Comparison of ENCODE assay signal across 26 cellular contexts in the genomic region with DNA sequence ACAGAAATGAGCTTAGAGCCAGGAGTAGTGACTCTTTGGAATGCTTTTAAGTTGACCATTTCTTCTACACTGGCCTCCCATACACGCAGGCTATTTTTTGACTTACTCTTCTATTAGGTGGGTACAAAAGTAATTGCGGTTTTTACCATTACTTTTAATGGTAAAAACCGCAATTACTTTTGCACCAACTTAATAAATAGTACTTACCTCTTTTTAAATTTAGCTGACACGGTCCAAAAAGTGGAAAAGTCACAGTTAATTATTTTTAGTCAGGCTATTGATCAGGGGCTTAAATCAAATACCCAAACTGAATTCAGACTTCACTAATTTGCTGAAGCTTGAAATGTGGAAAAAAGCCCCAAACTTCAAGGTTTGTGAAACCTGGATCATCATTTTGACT.
DNase-seq lines count a peak whose midpoint lies in the region; ATAC-seq, FAIRE-seq and TF ChIP-seq lines count a peak whose summit lies in the region.
"Had no signal": no experiment of that assay in that cellular context is flagged by ENCODE, and none has a peak within 500 bp of the region (broad histone marks: within the 10 kb centered on the region; RNA-seq: fewer than 3 reads in every experiment).

No MANE protein-coding gene starts in this region.

- SMC1A ChIA-PET in GM12878 (lab: Charles Lee; ENCODE audit: uncharacterized antibody, unreplicated experiment): no interaction called here

- TF ChIP-seq EP300 in HepG2 (IDR thresholded peaks at IDR 0.05; ENCODE audit: low read depth in 2 of 2, low read length in 2 of 2) (no peak), HepG2 (CRISPR knock-in tag; IDR thresholded peaks at IDR 0.05; ENCODE audit: borderline replicate concordance) (no peak), GM12878 (IDR thresholded peaks at IDR 0.05; ENCODE audit: borderline replicate concordance in 1 of 2, control insufficient read depth in 1 of 2, low read depth in 2 of 2, low read length in 2 of 2) (no peak)

- TF ChIP-seq RAD21 in HepG2 (CRISPR knock-in tag; IDR thresholded peaks at IDR 0.05) (no peak), GM12878 (IDR thresholded peaks at IDR 0.05; ENCODE audit: insufficient read depth, low read depth, low read length) (no peak)

- H3K9ac ChIP-seq in HepG2 (ENCODE audit: insufficient read depth, low read depth, low read length): no peak overlapping the region
- no peak overlapping the region for H3K9ac ChIP-seq in GM12878 (ENCODE audit: control insufficient read depth, insufficient read depth, low read length)
- H3K9ac ChIP-seq: BLaER1 had no signal

- H3K79me2 ChIP-seq in HepG2 (ENCODE audit: insufficient read depth, low read length) (no peaks in the 10 kb centered on the region), GM12878 (ENCODE audit: control insufficient read depth, insufficient read depth, low read length) (no peaks in the 10 kb centered on the region)

- POLR2A ChIA-PET in HepG2 (lab: Yijun Ruan, JAX) (no interaction called here), GM12878 (lab: Charles Lee) (no interaction called here)

- ATAC-seq in HepG2 (no peak), right lobe of liver (no peak), GM12878 (no peak)
- ATAC-seq in activated naive CD4-positive, alpha-beta T cell treated with anti-CD3 and anti-CD28 coated beads, Interleukin-2, amount 50 U/mL, for 72 hours: no peak

- RAD21 ChIA-PET in GM12878 (lab: Charles Lee; ENCODE audit: unreplicated experiment): no interaction called here

- no peaks in the 10 kb centered on the region for H3K9me3 Mint-ChIP-seq in activated naive CD4-positive, alpha-beta T cell treated with anti-CD3 and anti-CD28 coated beads, Interleukin-2, amount 50 U/mL, for 72 hours

- no peaks in the 10 kb centered on the region for H3K36me3 Mint-ChIP-seq in activated naive CD4-positive, alpha-beta T cell treated with anti-CD3 and anti-CD28 coated beads, Interleukin-2, amount 50 U/mL, for 72 hours
- H3K36me3 Mint-ChIP-seq: CD14-positive monocyte; CD4-positive, alpha-beta memory T cell; CD4-positive, CD25-positive, alpha-beta regulatory T cell; CD8-positive, alpha-beta memory T cell had no signal

- no peak for TF ChIP-seq POLR2A in HepG2 (IDR thresholded peaks at IDR 0.05; ENCODE audit: insufficient read depth in 1 of 2, low read depth in 2 of 2, low read length in 2 of 2)
- TF ChIP-seq POLR2A in right lobe of liver (IDR thresholded peaks at IDR 0.05): no peak
- no peak for TF ChIP-seq POLR2A in GM12878 (IDR thresholded peaks at IDR 0.05; ENCODE audit: low read depth, low read length)

- H3K27ac ChIP-seq in HepG2 (ENCODE audit: extremely low read length, insufficient read depth, low read length): no peak overlapping the region
- no peak overlapping the region for H3K27ac ChIP-seq in right lobe of liver
- H3K27ac ChIP-seq in GM12878 (ENCODE audit: control insufficient read depth, insufficient read depth): no peak overlapping the region
- H3K27ac ChIP-seq: 22Rv1, BLaER1 had no signal

- H3K4me1 ChIP-seq in HepG2 (ENCODE audit: insufficient read depth, low read length): no peaks in the 10 kb centered on the region
- H3K4me1 ChIP-seq in right lobe of liver: no peaks in the 10 kb centered on the region
- no peaks in the 10 kb centered on the region for H3K4me1 ChIP-seq in GM12878 (ENCODE audit: control insufficient read depth, insufficient read depth, low read length)
- H3K4me1 ChIP-seq: BE2C, BLaER1 had no signal

- FAIRE-seq in HepG2 (lab: Jason Lieb, UNC) (no peak), GM12878 (lab: Jason Lieb, UNC) (no peak), urothelium cell line (lab: Jason Lieb, UNC) (peak; percentile 53)
- FAIRE-seq: A204.1, GM12891, GM19239 had no signal

- CTCF ChIA-PET in HepG2 (lab: Yijun Ruan, JAX; ENCODE audit: low intra/inter-chr PET ratio, low total read pairs) (no interaction called here), GM12878 (lab: Yijun Ruan, JAX) (no interaction called here)

- H4K20me1 ChIP-seq in HepG2 (ENCODE audit: insufficient read depth, low read length): no peaks in the 10 kb centered on the region
- no peaks in the 10 kb centered on the region for H4K20me1 ChIP-seq in GM12878 (ENCODE audit: control insufficient read depth, insufficient read depth)
- H4K20me1 ChIP-seq: BLaER1 had no signal

- TF ChIP-seq CTCF in HepG2 (CRISPR knock-in tag; IDR thresholded peaks at IDR 0.05) (no peak), right lobe of liver (IDR thresholded peaks at IDR 0.05) (no peak), GM12878 (IDR thresholded peaks at IDR 0.05 in 2 of 3, conservative IDR thresholded peaks at IDR 0.05 in 1 of 3; ENCODE audit: control insufficient read depth in 2 of 3, extremely low read depth in 1 of 3, insufficient read depth in 1 of 3, low read depth in 3 of 3, low read length in 3 of 3) (no peak)

- no peaks in the 10 kb centered on the region for H3K36me3 ChIP-seq in HepG2 (replicated peaks in 1 of 2; ENCODE audit: control insufficient read depth in 1 of 2, insufficient read depth in 2 of 2, low read length in 2 of 2)
- no peaks in the 10 kb centered on the region for H3K36me3 ChIP-seq in right lobe of liver
- no peaks in the 10 kb centered on the region for H3K36me3 ChIP-seq in GM12878 (ENCODE audit: control insufficient read depth in 2 of 2, insufficient read depth in 2 of 2, low read length in 1 of 2)
- H3K36me3 ChIP-seq: BE2C, BLaER1 had no signal

- H3K9me3 ChIP-seq in HepG2 (ENCODE audit: low read length) (no peaks in the 10 kb centered on the region), right lobe of liver (no peaks in the 10 kb centered on the region), GM12878 (replicated peaks; ENCODE audit: control insufficient read depth, insufficient read depth, low read length) (no peaks in the 10 kb centered on the region)
- H3K9me3 ChIP-seq: BE2C, BLaER1 had no signal

- H3K4me2 ChIP-seq in HepG2 (ENCODE audit: low read depth, low read length) (no peak overlapping the region), GM12878 (ENCODE audit: control insufficient read depth, insufficient read depth) (no peak overlapping the region)
- H3K4me2 ChIP-seq: BLaER1 had no signal

- intact Hi-C loops in HepG2 (cut with micrococcal nuclease; ENCODE audit: unreplicated experiment): no loop called here
- intact Hi-C loops in right lobe of liver (cut with DNase I): no loop called here
- intact Hi-C loops in GM12878 (cut with micrococcal nuclease; ENCODE audit: unreplicated experiment): no loop called here

- in situ Hi-C loops in HepG2 (cut with HindIII; ENCODE audit: extremely low pct_ligation_motif_present, low pct_unique_long_range_greater_than_20kb): no loop called here
- in situ Hi-C loops in GM12878 (cut with MboI): no loop called here

- 10% methylated on average over 4 of the region's 4 CpGs for WGBS in HepG2 (ENCODE audit: low lambda C conversion rate)
- 90% methylated on average over 4 of the region's 4 CpGs for WGBS in right lobe of liver (ENCODE audit: insufficient coverage, low coverage, low lambda C conversion rate, missing lambda C conversion rate)
- WGBS in GM12878 (ENCODE audit: insufficient coverage, insufficient replicate concordance, low lambda C conversion rate, missing lambda C conversion rate): 3% methylated on average over 4 of the region's 4 CpGs

- H3K4me3 ChIP-seq in HepG2 (replicated peaks in 1 of 3; ENCODE audit: insufficient read depth in 1 of 3, low read depth in 2 of 3, low read length in 3 of 3) (no peak overlapping the region), right lobe of liver (no peak overlapping the region), GM12878 (no peak overlapping the region)
- H3K4me3 ChIP-seq: BLaER1 had no signal

- DNase-seq in HepG2 (ENCODE audit: low spot score): no peak
- no peak for DNase-seq in right lobe of liver
- DNase-seq in GM12878 (ENCODE audit: low read depth, low spot score): no peak
- no peak for DNase-seq in urothelium cell line (ENCODE audit: low spot score)
- DNase-seq in activated naive CD4-positive, alpha-beta T cell treated with anti-CD3 and anti-CD28 coated beads, Interleukin-2, amount 50 U/mL, for 72 hours (ENCODE audit: low spot score in 2 of 2): no peak
- DNase-seq in A172 (ENCODE audit: low spot score): no peak
- DNase-seq: ACHN; BE2C; C1 segment of cervical spinal cord; CD4-positive, alpha-beta memory T cell; CD4-positive, CD25-positive, alpha-beta regulatory T cell; CD8-positive, alpha-beta memory T cell; COR-L47; DMS 273 treated with DMSO at 0.1 percent for 48 hours; DMS153; DMS53; DMS79; DND-41; EL; GDM1 had no signal

- H2AFZ ChIP-seq in HepG2 (ENCODE audit: low read length) (no peak overlapping the region), GM12878 (ENCODE audit: control insufficient read depth, low read depth, low read length) (no peak overlapping the region)

- H3K27ac Mint-ChIP-seq in activated naive CD4-positive, alpha-beta T cell treated with anti-CD3 and anti-CD28 coated beads, Interleukin-2, amount 50 U/mL, for 72 hours: no peak overlapping the region
- H3K27ac Mint-ChIP-seq: CD4-positive, alpha-beta memory T cell; CD4-positive, CD25-positive, alpha-beta regulatory T cell; CD8-positive, alpha-beta memory T cell had no signal

- no peaks in the 10 kb centered on the region for H3K27me3 ChIP-seq in HepG2 (ENCODE audit: control insufficient read depth in 1 of 2, insufficient read depth in 2 of 2, low read length in 2 of 2)
- H3K27me3 ChIP-seq in right lobe of liver: no peaks in the 10 kb centered on the region
- no peaks in the 10 kb centered on the region for H3K27me3 ChIP-seq in GM12878 (replicated peaks in 1 of 2; ENCODE audit: control insufficient read depth in 2 of 2, insufficient read depth in 2 of 2, low read length in 1 of 2)
- H3K27me3 ChIP-seq: BE2C, BLaER1 had no signal

- no TSS peak for BruUV-seq in HepG2 (replicated peaks; lab: Mats Ljungman, UMichigan)
- BruUV-seq in GM12878 (replicated peaks; lab: Mats Ljungman, UMichigan): no TSS peak

TF ChIP-seq in HepG2, 621 proteins besides CTCF, POLR2A, EP300 and RAD21 (continues in another document):
- TF ChIP-seq MAFF (IDR thresholded peaks at IDR 0.05; ENCODE audit: low read depth, low read length) (peak; percentile 41; the same call in 1 of the 2 replicates), FOXM1 (CRISPR knock-in tag; IDR thresholded peaks at IDR 0.05) (no peak), XBP1 (CRISPR knock-in tag; IDR thresholded peaks at IDR 0.05) (no peak), HCFC1 (IDR thresholded peaks at IDR 0.05; ENCODE audit: low read depth, low read length) (no peak)

TF ChIP-seq in GM12878, 131 proteins besides CTCF, POLR2A, EP300 and RAD21 (continues in another document):
- no peak for TF ChIP-seq ESRRA (IDR thresholded peaks at IDR 0.05; ENCODE audit: low read length)
